In the genomic region with DNA sequence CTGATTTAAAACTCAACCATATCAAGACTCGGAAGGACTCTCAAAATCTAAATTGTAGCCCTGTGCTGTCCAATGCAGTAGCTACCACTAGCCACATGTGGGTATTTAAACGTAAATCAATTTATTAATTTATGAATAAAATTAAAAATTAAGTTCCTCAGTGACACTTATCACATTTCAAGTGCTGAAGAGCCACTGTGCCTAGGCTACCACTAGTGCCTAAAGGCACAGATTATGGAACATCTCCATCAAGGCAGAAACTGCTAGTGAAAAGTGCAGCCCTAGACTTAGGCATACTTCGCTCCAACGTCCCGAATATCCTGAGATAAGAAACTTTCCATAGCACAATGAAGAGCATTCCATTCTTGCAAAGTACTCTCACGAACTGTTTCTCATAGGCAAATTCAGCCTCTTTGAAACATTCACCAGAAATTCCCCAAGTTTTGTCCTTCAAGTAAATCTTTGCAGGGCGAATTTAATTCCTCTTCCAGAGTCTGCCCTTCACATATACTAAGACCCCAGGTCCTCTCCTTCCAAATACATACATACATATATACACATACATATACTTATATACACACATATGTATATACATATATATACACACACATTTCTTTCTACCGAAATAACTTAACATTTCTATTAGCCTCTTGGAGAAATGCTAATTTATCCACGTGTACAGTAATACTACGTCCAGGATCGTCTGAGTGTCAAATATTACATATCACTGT, we compare ENCODE assay signal across 8 cellular contexts. TPM values are rescaled to one million over a fixed set of nuclear protein-coding genes. Genes with fewer than 3 reads are reported as not detected.
DNase-seq lines count a peak whose midpoint lies in the region; ATAC-seq lines count a peak whose summit lies in the region.

No MANE protein-coding gene starts in this region.

- no peaks in the 10 kb centered on the region for H3K27me3 Mint-ChIP-seq in natural killer cell treated with Interleukin-12 subunit alpha and Interleukin-12 subunit beta and Interleukin-15 and Interleukin-18, amount 100 ng/mL, for 72 hours

- no peaks in the 10 kb centered on the region for H3K36me3 Mint-ChIP-seq in natural killer cell treated with Interleukin-12 subunit alpha and Interleukin-12 subunit beta and Interleukin-15 and Interleukin-18, amount 100 ng/mL, for 72 hours

- WGBS in ectodermal cell, 2 experiments, result 37 to 49% methylated on average over 10 to 11 of the region's 11 CpGs

- no peaks in the 10 kb centered on the region for H3K36me3 ChIP-seq in BLaER1 treated with 17β-estradiol and CSF1 and Interleukin-3, amounts not matched to agents 10 nM and 100 nM
- H3K36me3 ChIP-seq in ectodermal cell (ENCODE audit: control insufficient read depth, insufficient read depth, low read length), result no peaks in the 10 kb centered on the region

- H3K4me1 Mint-ChIP-seq in natural killer cell treated with Interleukin-12 subunit alpha and Interleukin-12 subunit beta and Interleukin-15 and Interleukin-18, amount 100 ng/mL, for 72 hours (ENCODE audit: low read depth in 2 of 2), result peaks cover 20 to 21% of the 10 kb centered on the region in 2 donors

- H3K4me3 Mint-ChIP-seq in natural killer cell treated with Interleukin-12 subunit alpha and Interleukin-12 subunit beta and Interleukin-15 and Interleukin-18, amount 100 ng/mL, for 72 hours, result peak overlapping the region; percentile 100

- peak overlapping the region; percentile 99 for H3K27ac Mint-ChIP-seq in natural killer cell treated with Interleukin-12 subunit alpha and Interleukin-12 subunit beta and Interleukin-15 and Interleukin-18, amount 100 ng/mL, for 72 hours

- no peaks in the 10 kb centered on the region for H3K9me3 ChIP-seq in BLaER1 treated with 17β-estradiol and CSF1 and Interleukin-3, amounts not matched to agents 10 nM and 100 nM (replicated peaks in 1 of 11)
- no peaks in the 10 kb centered on the region for H3K9me3 ChIP-seq in ectodermal cell (ENCODE audit: control insufficient read depth, low read length)

- H3K9me3 Mint-ChIP-seq in natural killer cell treated with Interleukin-12 subunit alpha and Interleukin-12 subunit beta and Interleukin-15 and Interleukin-18, amount 100 ng/mL, for 72 hours, result no peaks in the 10 kb centered on the region

- ATAC-seq in natural killer cell treated with Interleukin-12 subunit alpha and Interleukin-12 subunit beta and Interleukin-15 and Interleukin-18, amount 100 ng/mL, for 72 hours, result no peak
- ATAC-seq in GM21737 (IDR thresholded peaks at IDR 0.05; ENCODE audit: unreplicated experiment), result no peak
- ATAC-seq in HG03159 (IDR thresholded peaks at IDR 0.05; ENCODE audit: unreplicated experiment), result no peak

- no peaks in the 10 kb centered on the region for H3K27me3 ChIP-seq in BLaER1 treated with 17β-estradiol and CSF1 and Interleukin-3, amounts not matched to agents 10 nM and 100 nM
- no peaks in the 10 kb centered on the region for H3K27me3 ChIP-seq in ectodermal cell (ENCODE audit: control insufficient read depth, insufficient read depth, low read length, poor library complexity, severe bottlenecking)

- H3K4me3 ChIP-seq in BLaER1 treated with 17β-estradiol and CSF1 and Interleukin-3, amounts not matched to agents 10 nM and 100 nM, result peak overlapping the region; percentile 67 to 81 (median 71)
- peak overlapping the region; percentile 71 for H3K4me3 ChIP-seq in ectodermal cell (ENCODE audit: insufficient read depth, low read depth, low read length)

- H4K20me1 ChIP-seq in BLaER1 treated with 17β-estradiol and CSF1 and Interleukin-3, amounts not matched to agents 10 nM and 100 nM, result no peaks in the 10 kb centered on the region

- DNase-seq in NCI-H82 treated with DMSO at 0.1 percent for 48 hours (lab: John Stamatoyannopoulos, UW; ENCODE audit: unreplicated experiment), result peak; percentile 18
- DNase-seq in natural killer cell treated with Interleukin-12 subunit alpha and Interleukin-12 subunit beta and Interleukin-15 and Interleukin-18, amount 100 ng/mL, for 72 hours (ENCODE audit: low spot score), result no peak
- no peak for DNase-seq in iPS-NIHi7 (ENCODE audit: extremely low spot score)
- DNase-seq in MV-4-11 (lab: John Stamatoyannopoulos, UW), result no peak

- H3K4me2 ChIP-seq in BLaER1 treated with 17β-estradiol and CSF1 and Interleukin-3, amounts not matched to agents 10 nM and 100 nM, result peak overlapping the region; percentile 69 to 90 (median 82)

- H3K4me1 ChIP-seq in BLaER1 treated with 17β-estradiol and CSF1 and Interleukin-3, amounts not matched to agents 10 nM and 100 nM, result peaks cover 8 to 22% (median 17%) of the 10 kb centered on the region in 10 experiments; a peak in 19 of 20 replicates
- H3K4me1 ChIP-seq in ectodermal cell (ENCODE audit: control insufficient read depth, insufficient read depth, low read length), result peaks cover 5% of the 10 kb centered on the region

- H3K9ac ChIP-seq in BLaER1 treated with 17β-estradiol and CSF1 and Interleukin-3, amounts not matched to agents 10 nM and 100 nM, result peak overlapping the region; percentile 86 to 96 (median 91)

- H3K27ac ChIP-seq in BLaER1 treated with 17β-estradiol and CSF1 and Interleukin-3, amounts not matched to agents 10 nM and 100 nM, result peak overlapping the region; percentile 85 to 95 (median 93); a peak in 21 of 22 replicates
- no peak overlapping the region for H3K27ac ChIP-seq in ectodermal cell (ENCODE audit: insufficient read depth, low read depth, low read length, poor library complexity, severe bottlenecking)

RNA-seq across cellular contexts. Expression of a gene that starts 1.3 kb away (rescaled TPM):
- polyA plus RNA-seq in ectodermal cell (2013, experiment 1 of 4), result 24.8 TPM
- polyA plus RNA-seq in ectodermal cell (2013, experiment 2 of 4), result 27.6 TPM
- 23.1 TPM for polyA plus RNA-seq in ectodermal cell (2013, experiment 3 of 4)
- 25.2 TPM for polyA plus RNA-seq in ectodermal cell (2013, experiment 4 of 4)
- total RNA-seq in natural killer cell treated with Interleukin-12 subunit alpha and Interleukin-12 subunit beta and Interleukin-15 and Interleukin-18, amount 100 ng/mL, for 72 hours, result 1 to 10 TPM; 5.3 to 9.6 TPM

RNA-seq across cellular contexts. Expression of a gene that starts 48.3 kb away (rescaled TPM):
- polyA plus RNA-seq in ectodermal cell (2013, experiment 1 of 4), result 0.39 TPM
- 0.64 TPM for polyA plus RNA-seq in ectodermal cell (2013, experiment 2 of 4)
- 0.16 TPM for polyA plus RNA-seq in ectodermal cell (2013, experiment 3 of 4)
- 0.20 TPM for polyA plus RNA-seq in ectodermal cell (2013, experiment 4 of 4)
- 10 to 100 TPM in 1 of 2 donors, 1 to 10 TPM in 1; 6.7 to 29.5 TPM for total RNA-seq in natural killer cell treated with Interleukin-12 subunit alpha and Interleukin-12 subunit beta and Interleukin-15 and Interleukin-18, amount 100 ng/mL, for 72 hours
